Comparison of ENCODE assay signal across 1 cellular context in genomic region chr6:11744101-11744500, GRCh38.
TF ChIP-seq lines count a peak whose summit lies in the region.

No MANE protein-coding gene starts in this region.

TF ChIP-seq in HepG2, 621 proteins besides CTCF, POLR2A, EP300 and RAD21 (continued from another document):
- TF ChIP-seq MNT (IDR thresholded peaks at IDR 0.05) = peak; percentile 36; the same call in 1 of the 2 replicates
- no peak for TF ChIP-seq MEIS2 (CRISPR knock-in tag; IDR thresholded peaks at IDR 0.05)
- no peak for TF ChIP-seq DBP (CRISPR knock-in tag; IDR thresholded peaks at IDR 0.05; ENCODE audit: not compliant biosample characterization)
